In genomic region chr5:172424111-172424490, GRCh38 we compare ENCODE assay signal across 26 cellular contexts. TPM values are rescaled to one million over a fixed set of nuclear protein-coding genes. Genes with fewer than 3 reads are reported as not detected.
DNase-seq lines count a peak whose midpoint lies in the region; ATAC-seq, FAIRE-seq and TF ChIP-seq lines count a peak whose summit lies in the region.
"Had no signal": no experiment of that assay in that cellular context is flagged by ENCODE, and none has a peak within 500 bp of the region (broad histone marks: within the 10 kb centered on the region; RNA-seq: fewer than 3 reads in every experiment).

No MANE protein-coding gene starts in this region.

- in situ Hi-C loops in astrocyte of the spinal cord (cut with HindIII; ENCODE audit: low sequenced_read_pairs) (no loop called here), gastrocnemius medialis (cut with MboI; ENCODE audit: low sequenced_read_pairs in 4 of 4) (no loop called here)

- H3K27ac ChIP-seq in layer of hippocampus (ENCODE audit: low read depth, low read length) (peak overlapping the region; percentile 48), gastrocnemius medialis (peak overlapping the region in 3 of 4 donors; percentile 29 to 64 (median 32)), upper lobe of right lung (peak overlapping the region; percentile 51)
- no peak overlapping the region for H3K27ac ChIP-seq in naive thymus-derived CD4-positive, alpha-beta T cell (ENCODE audit: low read depth, low read length)
- H3K27ac ChIP-seq: body of pancreas, WERI-Rb-1 had no signal

- intact Hi-C loops in gastrocnemius medialis (cut with DNase I; ENCODE audit: low total_unique reads), result no loop called here
- intact Hi-C loops in upper lobe of right lung (cut with DNase I), result no loop called here
- intact Hi-C loops in naive thymus-derived CD4-positive, alpha-beta T cell (cut with micrococcal nuclease), result no loop called here

- TF ChIP-seq POLR2A in gastrocnemius medialis (IDR thresholded peaks at IDR 0.05), result no peak

- no peak for FAIRE-seq in HTR-8/SVneo (lab: Jason Lieb, UNC)
- FAIRE-seq: GM12878, keratinocyte, small intestine had no signal

- H3K27me3 ChIP-seq in layer of hippocampus (ENCODE audit: control insufficient read depth, insufficient read depth, low read length) (no peaks in the 10 kb centered on the region), gastrocnemius medialis (no peaks in the 10 kb centered on the region), upper lobe of right lung (no peaks in the 10 kb centered on the region)
- H3K27me3 ChIP-seq in naive thymus-derived CD4-positive, alpha-beta T cell (ENCODE audit: control insufficient read depth in 2 of 2, insufficient read depth in 2 of 2, low read length in 2 of 2), result no peaks in the 10 kb centered on the region
- H3K27me3 ChIP-seq: body of pancreas had no signal

- no peaks in the 10 kb centered on the region for H3K9me3 Mint-ChIP-seq in naive thymus-derived CD4-positive, alpha-beta T cell
- H3K9me3 Mint-ChIP-seq: activated T-helper 2 cell treated with anti-CD3 and anti-CD28 coated beads, Interferon-gamma antibody, Interleukin-2, Interleukin-4, amounts not matched to agents 10 μg/mL and 5 μg/mL and 100 μg/mL, durations not matched to agents 14 hours and 24 hours and 36 hours had no signal

- no peaks in the 10 kb centered on the region for H3K36me3 ChIP-seq in gastrocnemius medialis
- peaks cover 3% of the 10 kb centered on the region for H3K36me3 ChIP-seq in upper lobe of right lung
- H3K36me3 ChIP-seq in naive thymus-derived CD4-positive, alpha-beta T cell (ENCODE audit: control insufficient read depth in 2 of 3, insufficient read depth in 3 of 3, low read length in 3 of 3), result no peaks in the 10 kb centered on the region
- H3K36me3 ChIP-seq: WERI-Rb-1 had no signal

- H3K27me3 Mint-ChIP-seq in naive thymus-derived CD4-positive, alpha-beta T cell, result peaks cover 0 to 20% (median 0%) of the 10 kb centered on the region in 5 donors
- H3K27me3 Mint-ChIP-seq: activated naive CD8-positive, alpha-beta T cell had no signal

- peak; percentile 67 for DNase-seq in astrocyte of the spinal cord (ENCODE audit: low read depth, low spot score)
- DNase-seq in gastrocnemius medialis, result no peak
- no peak for DNase-seq in upper lobe of right lung
- no peak for DNase-seq in naive thymus-derived CD4-positive, alpha-beta T cell
- no peak for DNase-seq in epidermal melanocyte (ENCODE audit: insufficient read length, low spot score)
- no peak for DNase-seq in NAMALWA (ENCODE audit: low spot score)
- no peak for DNase-seq in HTR-8/SVneo (ENCODE audit: insufficient read length, low spot score)
- DNase-seq: activated CD4-positive, alpha-beta T cell treated with anti-CD3 and anti-CD28 coated beads, Interleukin-2, amount 50 U/mL, for 4 hours; activated CD8-positive, alpha-beta memory T cell treated with anti-CD3 and anti-CD28 coated beads, Interleukin-2, amount 50 U/mL, for 48 hours; body of pancreas; effector CD8-positive, alpha-beta T cell; HCEC 1CT; Karpas-422; NCI-H1092 treated with DMSO at 0.1 percent for 48 hours; NCI-H2081 treated with DMSO at 0.1 percent for 48 hours; NCI-H446; small intestine; stimulated activated CD4-positive, alpha-beta T cell treated with anti-CD3 and anti-CD28 coated beads, Interleukin-2, amount 100 ng/mL, for 24 hours; WERI-Rb-1 had no signal

- H3K4me3 Mint-ChIP-seq in naive thymus-derived CD4-positive, alpha-beta T cell, result no peak overlapping the region
- H3K4me3 Mint-ChIP-seq: activated naive CD8-positive, alpha-beta T cell had no signal

- H3K4me1 Mint-ChIP-seq in naive thymus-derived CD4-positive, alpha-beta T cell, result peaks cover 0 to 3% (median 0%) of the 10 kb centered on the region in 7 donors

- H3K9me3 ChIP-seq in gastrocnemius medialis (no peaks in the 10 kb centered on the region), upper lobe of right lung (no peaks in the 10 kb centered on the region)
- H3K9me3 ChIP-seq in naive thymus-derived CD4-positive, alpha-beta T cell (ENCODE audit: control insufficient read depth in 2 of 3, low read length in 3 of 3), result no peaks in the 10 kb centered on the region
- H3K9me3 ChIP-seq: body of pancreas had no signal

- H3K27ac Mint-ChIP-seq in naive thymus-derived CD4-positive, alpha-beta T cell, result peak overlapping the region in 1 of 9 donors; percentile 68
- H3K27ac Mint-ChIP-seq: activated naive CD8-positive, alpha-beta T cell; activated T-helper 2 cell treated with anti-CD3 and anti-CD28 coated beads, Interferon-gamma antibody, Interleukin-2, Interleukin-4, amounts not matched to agents 10 μg/mL and 5 μg/mL and 100 μg/mL, durations not matched to agents 14 hours and 24 hours and 36 hours had no signal

- TF ChIP-seq CTCF in astrocyte of the spinal cord (IDR thresholded peaks at IDR 0.05; ENCODE audit: low read depth, low read length) (no peak), gastrocnemius medialis (IDR thresholded peaks at IDR 0.05 in 4 of 5, conservative IDR thresholded peaks at IDR 0.05 in 1 of 5) (no peak), upper lobe of right lung (IDR thresholded peaks at IDR 0.05) (no peak)

- ATAC-seq in gastrocnemius medialis, result no peak
- ATAC-seq in upper lobe of right lung, result no peak
- ATAC-seq in naive thymus-derived CD4-positive, alpha-beta T cell, result no peak
- ATAC-seq: body of pancreas, esophagus mucosa, GM12878 had no signal

- no peaks in the 10 kb centered on the region for H3K36me3 Mint-ChIP-seq in naive thymus-derived CD4-positive, alpha-beta T cell
- H3K36me3 Mint-ChIP-seq: activated naive CD8-positive, alpha-beta T cell had no signal

- POLR2A ChIA-PET in naive thymus-derived CD4-positive, alpha-beta T cell (lab: Charles Lee), result no interaction called here

- H3K4me1 ChIP-seq in gastrocnemius medialis (peaks cover 5 to 28% of the 10 kb centered on the region in 2 donors), upper lobe of right lung (peaks cover 52% of the 10 kb centered on the region)
- no peaks in the 10 kb centered on the region for H3K4me1 ChIP-seq in naive thymus-derived CD4-positive, alpha-beta T cell (ENCODE audit: control insufficient read depth in 2 of 2, insufficient read depth in 2 of 2, low read length in 2 of 2)

- CTCF ChIA-PET in naive thymus-derived CD4-positive, alpha-beta T cell (lab: Charles Lee), result no interaction called here

- no peak overlapping the region for H3K4me3 ChIP-seq in astrocyte of the spinal cord (ENCODE audit: low read depth, low read length)
- no peak overlapping the region for H3K4me3 ChIP-seq in gastrocnemius medialis
- no peak overlapping the region for H3K4me3 ChIP-seq in upper lobe of right lung
- no peak overlapping the region for H3K4me3 ChIP-seq in naive thymus-derived CD4-positive, alpha-beta T cell (ENCODE audit: low read length)
- H3K4me3 ChIP-seq: body of pancreas, GM12878, lung had no signal

RNA-seq across cellular contexts. Expression of gene SH3PXD2B, which starts 30.2 kb away (rescaled TPM):
- 10 to 100 TPM in 1 of 4 donors, 1 to 10 TPM in 3; 2.7 to 10.2 (median 4.2) TPM for total RNA-seq in gastrocnemius medialis
- total RNA-seq in upper lobe of right lung, result 46.2 TPM
- total RNA-seq in naive thymus-derived CD4-positive, alpha-beta T cell, result 1 to 10 TPM in 1 of 5 experiments, under 1 TPM in 4; 0.15 to 1.1 (median 0.34) TPM
- under 1 TPM in 1 of 2 donors, not detected in 1; 0.21 TPM for polyA plus RNA-seq in naive thymus-derived CD4-positive, alpha-beta T cell
